ENCODE assay signal across 29 cellular contexts in the genomic region with DNA sequence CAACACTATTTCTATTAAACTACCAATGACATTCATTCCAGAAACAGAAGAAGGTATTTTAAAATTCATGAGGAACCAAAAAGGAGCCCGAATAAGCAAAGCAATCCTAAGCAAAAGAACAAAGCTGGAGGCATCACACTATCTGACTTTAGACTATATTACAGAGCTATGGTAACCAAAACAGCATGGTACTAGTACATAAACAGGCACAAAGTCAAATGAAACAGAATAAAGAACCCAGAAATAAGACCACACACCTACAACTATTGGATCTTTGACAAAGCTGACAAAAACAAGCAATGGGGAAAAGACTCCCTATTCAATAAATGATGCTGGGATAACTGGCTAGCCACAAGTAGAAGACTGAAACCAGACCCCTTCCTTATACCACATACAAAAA.
"Had no signal": no experiment of that assay in that cellular context is flagged by ENCODE, and none has a peak within 500 bp of the region (broad histone marks: within the 10 kb centered on the region; RNA-seq: fewer than 3 reads in every experiment).

No MANE protein-coding gene starts in this region.

- H3K4me3 Mint-ChIP-seq: stimulated activated effector memory CD8-positive, alpha-beta T cell treated with anti-CD3 and anti-CD28 coated beads, Interleukin-12 subunit alpha, Interleukin-12 subunit beta, amount 100 ng/mL, for 72 hours; stimulated activated memory B cell treated with anti-CD40 and anti-IgM and Interleukin-4, amounts not matched to agents 10 μg/mL and 1 μg/mL and 100 μg/mL, for 72 hours; stimulated activated naive B cell treated with anti-CD40 and anti-IgM and Interleukin-4, amounts not matched to agents 10 μg/mL and 1 μg/mL and 100 μg/mL, for 72 hours; stimulated activated naive CD8-positive, alpha-beta T cell treated with anti-CD3 and anti-CD28 coated beads, Interleukin-15, amount 100 ng/mL, for 72 hours; stimulated activated naive CD8-positive, alpha-beta T cell treated with anti-CD3 and anti-CD28 coated beads, Interleukin-15, Interleukin-2, amounts not matched to agents 100 ng/mL and 50 ng/mL, for 24 hours; type B pancreatic cell had no signal

- H3K4me1 Mint-ChIP-seq: stimulated activated effector memory CD8-positive, alpha-beta T cell treated with anti-CD3 and anti-CD28 coated beads, Interleukin-12 subunit alpha, Interleukin-12 subunit beta, amount 100 ng/mL, for 72 hours; stimulated activated memory B cell treated with anti-CD40 and anti-IgM and Interleukin-4, amounts not matched to agents 10 μg/mL and 1 μg/mL and 100 μg/mL, for 72 hours; stimulated activated naive B cell treated with anti-CD40 and anti-IgM and Interleukin-4, amounts not matched to agents 10 μg/mL and 1 μg/mL and 100 μg/mL, for 72 hours; stimulated activated naive CD8-positive, alpha-beta T cell treated with anti-CD3 and anti-CD28 coated beads, Interleukin-15, amount 100 ng/mL, for 72 hours had no signal

- ATAC-seq: stimulated activated effector memory CD8-positive, alpha-beta T cell treated with anti-CD3 and anti-CD28 coated beads, Interleukin-12 subunit alpha, Interleukin-12 subunit beta, amount 100 ng/mL, for 72 hours; stimulated activated memory B cell treated with anti-CD40 and anti-IgM and Interleukin-4, amounts not matched to agents 10 μg/mL and 1 μg/mL and 100 μg/mL, for 72 hours; stimulated activated naive B cell treated with anti-CD40 and anti-IgM and Interleukin-4, amounts not matched to agents 10 μg/mL and 1 μg/mL and 100 μg/mL, for 72 hours; stimulated activated naive CD8-positive, alpha-beta T cell treated with anti-CD3 and anti-CD28 coated beads, Interleukin-15, amount 100 ng/mL, for 72 hours; stimulated activated naive CD8-positive, alpha-beta T cell treated with anti-CD3 and anti-CD28 coated beads, Interleukin-15, Interleukin-2, amounts not matched to agents 100 U/mL and 50 U/mL, for 24 hours; upper lobe of right lung had no signal

- H3K4me3 ChIP-seq: stomach, suprapubic skin, testis, thoracic aorta, thyroid gland, tibial artery, tibial nerve, transverse colon, upper lobe of left lung, upper lobe of right lung, uterus, vagina had no signal

- H3K4me1 ChIP-seq: stomach, suprapubic skin, testis, thyroid gland, tibial artery, tibial nerve, transverse colon, upper lobe of left lung, upper lobe of right lung, uterus, vagina had no signal

- H3K36me3 ChIP-seq: stomach, suprapubic skin, thoracic aorta, thyroid gland, tibial artery, tibial nerve, transverse colon, upper lobe of left lung, upper lobe of right lung, uterus, vagina had no signal

- H3K27me3 Mint-ChIP-seq: stimulated activated naive CD8-positive, alpha-beta T cell treated with anti-CD3 and anti-CD28 coated beads, Interleukin-15, amount 100 ng/mL, for 72 hours had no signal

- H3K27ac ChIP-seq: stomach, suprapubic skin, testis, thoracic aorta, thyroid gland, tibial artery, tibial nerve, transverse colon, upper lobe of left lung, upper lobe of right lung, uterus, vagina had no signal

- H3K27me3 ChIP-seq: stomach, suprapubic skin, testis, thyroid gland, tibial artery, tibial nerve, transverse colon, upper lobe of left lung, upper lobe of right lung, uterus, vagina had no signal

- DNase-seq: stimulated activated CD4-positive, alpha-beta T cell treated with anti-CD3 and anti-CD28 coated beads, Interleukin-2, amount 100 ng/mL, for 48 hours; stimulated activated CD4-positive, alpha-beta T cell treated with anti-CD3 and anti-CD28 coated beads, Interleukin-4, amount 100 ng/mL, for 1 hour; stimulated activated CD4-positive, alpha-beta T cell treated with anti-CD3 and anti-CD28 coated beads, Interleukin-4, amount 100 ng/mL, for 24 hours; stimulated activated CD4-positive, alpha-beta T cell treated with anti-CD3 and anti-CD28 coated beads, Interleukin-4, amount 100 ng/mL, for 4 hours; stimulated activated CD8-positive, alpha-beta memory T cell treated with anti-CD3 and anti-CD28 coated beads, Interleukin-4, amount 100 ng/mL, for 48 hours; stimulated activated naive B cell treated with anti-CD40 and anti-IgM and Interleukin-4, amounts not matched to agents 10 μg/mL and 1 μg/mL and 100 μg/mL, for 72 hours; stimulated activated naive CD4-positive, alpha-beta T cell; stimulated activated naive CD4-positive, alpha-beta T cell treated with Interleukin-2 at 50 U/mL for 16 hours; stimulated activated naive CD8-positive, alpha-beta T cell treated with anti-CD3 and anti-CD28 coated beads, Interleukin-15, amount 100 ng/mL, for 72 hours; stimulated activated naive CD8-positive, alpha-beta T cell treated with anti-CD3 and anti-CD28 coated beads, Interleukin-15, Interleukin-2, amounts not matched to agents 100 U/mL and 50 U/mL, for 24 hours; stomach; substantia nigra; testis; thyroid gland; tibial artery; transverse colon; trophoblast cell; upper lobe of left lung; upper lobe of right lung; uterus had no signal

- H3K36me3 Mint-ChIP-seq: stimulated activated effector memory CD8-positive, alpha-beta T cell treated with anti-CD3 and anti-CD28 coated beads, Interleukin-12 subunit alpha, Interleukin-12 subunit beta, amount 100 ng/mL, for 72 hours; type B pancreatic cell had no signal

- FAIRE-seq: urothelium cell line had no signal

- H3K27ac Mint-ChIP-seq: stimulated activated effector memory CD8-positive, alpha-beta T cell treated with anti-CD3 and anti-CD28 coated beads, Interleukin-12 subunit alpha, Interleukin-12 subunit beta, amount 100 ng/mL, for 72 hours; stimulated activated memory B cell treated with anti-CD40 and anti-IgM and Interleukin-4, amounts not matched to agents 10 μg/mL and 1 μg/mL and 100 μg/mL, for 72 hours; stimulated activated naive B cell treated with anti-CD40 and anti-IgM and Interleukin-4, amounts not matched to agents 10 μg/mL and 1 μg/mL and 100 μg/mL, for 72 hours; stimulated activated naive CD8-positive, alpha-beta T cell treated with anti-CD3 and anti-CD28 coated beads, Interleukin-15, amount 100 ng/mL, for 72 hours; stimulated activated naive CD8-positive, alpha-beta T cell treated with anti-CD3 and anti-CD28 coated beads, Interleukin-15, Interleukin-2, amounts not matched to agents 100 ng/mL and 50 ng/mL, for 24 hours; type B pancreatic cell had no signal

- H3K9me3 ChIP-seq: suprapubic skin, testis, thoracic aorta, thyroid gland, transverse colon, upper lobe of right lung, uterus had no signal
